ENCODE assay signal across 21 cellular contexts in genomic region chr11:132803436-132803835, GRCh38.
"Had no signal": no experiment of that assay in that cellular context is flagged by ENCODE, and none has a peak within 500 bp of the region (broad histone marks: within the 10 kb centered on the region; RNA-seq: fewer than 3 reads in every experiment).

No MANE protein-coding gene starts in this region.

- H3K4me3 Mint-ChIP-seq: activated B cell treated with CpG ODN at 0.5 μM for 24 hours; activated CD8-positive, alpha-beta T cell treated with anti-CD3 and anti-CD28 coated beads for 36 hours; activated naive CD4-positive, alpha-beta T cell treated with anti-CD3 and anti-CD28 coated beads, Interleukin-2, amount 50 U/mL, for 24 hours; activated T-cell treated with anti-CD3 and anti-CD28 coated beads, Interleukin-2, amount 50 U/mL, for 4 hours; central memory CD8-positive, alpha-beta T cell; stimulated activated naive CD8-positive, alpha-beta T cell treated with anti-CD3 and anti-CD28 coated beads, Interleukin-15, Interleukin-2, amounts not matched to agents 100 ng/mL and 50 ng/mL, for 24 hours had no signal

- H3K27ac ChIP-seq: coronary artery, heart right ventricle, ovary, sigmoid colon, spleen, suprapubic skin had no signal

- H3K27ac Mint-ChIP-seq: activated B cell treated with CpG ODN at 0.5 μM for 24 hours; activated CD8-positive, alpha-beta T cell treated with anti-CD3 and anti-CD28 coated beads for 36 hours; activated naive CD4-positive, alpha-beta T cell treated with anti-CD3 and anti-CD28 coated beads, Interleukin-2, amount 50 U/mL, for 24 hours; stimulated activated naive CD8-positive, alpha-beta T cell treated with anti-CD3 and anti-CD28 coated beads, Interleukin-15, Interleukin-2, amounts not matched to agents 100 ng/mL and 50 ng/mL, for 24 hours had no signal

- H3K4me3 ChIP-seq: coronary artery, heart right ventricle, lung, ovary, sigmoid colon, spleen, suprapubic skin had no signal

- H3K4me1 Mint-ChIP-seq: activated B cell treated with CpG ODN at 0.5 μM for 24 hours; activated naive CD4-positive, alpha-beta T cell treated with anti-CD3 and anti-CD28 coated beads, Interleukin-2, amount 50 U/mL, for 24 hours; central memory CD8-positive, alpha-beta T cell had no signal

- H3K36me3 Mint-ChIP-seq: activated naive CD4-positive, alpha-beta T cell treated with anti-CD3 and anti-CD28 coated beads, Interleukin-2, amount 50 U/mL, for 24 hours had no signal

- H3K27me3 ChIP-seq: ovary, sigmoid colon, spleen, suprapubic skin had no signal

- H3K9me3 ChIP-seq: ovary, suprapubic skin had no signal

- DNase-seq: activated B cell treated with CpG ODN at 0.5 μM for 24 hours; activated CD4-positive, alpha-beta T cell treated with anti-CD3 and anti-CD28 coated beads for 48 hours; activated CD8-positive, alpha-beta T cell treated with anti-CD3 and anti-CD28 coated beads for 36 hours; activated effector memory CD4-positive, alpha-beta T cell treated with anti-CD3 and anti-CD28 coated beads, Interleukin-2, amount 50 U/mL, for 16 hours; activated T-cell treated with anti-CD3 and anti-CD28 coated beads, Interleukin-2, amount 50 U/mL, for 4 hours; heart right ventricle; left colon; midbrain; ovary; sigmoid colon; spleen; T-helper 2 cell; trophoblast cell had no signal

- H3K9me3 Mint-ChIP-seq: activated CD8-positive, alpha-beta T cell treated with anti-CD3 and anti-CD28 coated beads for 36 hours had no signal

- FAIRE-seq: endothelial cell of umbilical vein, frontal cortex had no signal

- H3K4me1 ChIP-seq: heart right ventricle, sigmoid colon, spleen, suprapubic skin had no signal

- H3K27me3 Mint-ChIP-seq: activated B cell treated with CpG ODN at 0.5 μM for 24 hours; central memory CD8-positive, alpha-beta T cell; stimulated activated naive CD8-positive, alpha-beta T cell treated with anti-CD3 and anti-CD28 coated beads, Interleukin-15, Interleukin-2, amounts not matched to agents 100 ng/mL and 50 ng/mL, for 24 hours had no signal

- H3K36me3 ChIP-seq: heart right ventricle, ovary, sigmoid colon, spleen, suprapubic skin had no signal
